Comparison of ENCODE assay signal across 8 cellular contexts in genomic region chr13:71865858-71866172, GRCh38. TPM values are rescaled to one million over a fixed set of nuclear protein-coding genes. Genes with fewer than 3 reads are reported as not detected.
DNase-seq lines count a peak whose midpoint lies in the region; ATAC-seq and TF ChIP-seq lines count a peak whose summit lies in the region.

No MANE protein-coding gene starts in this region.

- TF ChIP-seq POLR2A in adrenal gland (IDR thresholded peaks at IDR 0.05) (no peak), suprapubic skin (IDR thresholded peaks at IDR 0.05) (no peak)

- H3K9me3 ChIP-seq in adrenal gland (replicated peaks in 1 of 3) (no peaks in the 10 kb centered on the region), suprapubic skin (no peaks in the 10 kb centered on the region)

- H3K27ac ChIP-seq in ACC112 (ENCODE audit: low read depth, low read length) (no peak overlapping the region), adrenal gland (peak overlapping the region in 3 of 5 donors; percentile 16 to 84 (median 76)), suprapubic skin (peak overlapping the region; percentile 59)

- no peak for ATAC-seq in HG02623 (IDR thresholded peaks at IDR 0.05; ENCODE audit: unreplicated experiment)

- no peak for TF ChIP-seq EP300 in suprapubic skin (IDR thresholded peaks at IDR 0.05)

- no peaks in the 10 kb centered on the region for H3K36me3 ChIP-seq in ACC112 (ENCODE audit: insufficient read depth, low read length)
- H3K36me3 ChIP-seq in adrenal gland (replicated peaks in 1 of 2), result no peaks in the 10 kb centered on the region
- no peaks in the 10 kb centered on the region for H3K36me3 ChIP-seq in suprapubic skin

- H2AFZ ChIP-seq in ACC112 (ENCODE audit: low read length, unreplicated experiment), result no peak overlapping the region

- H3K27me3 Mint-ChIP-seq in HFFc6 (ENCODE audit: insufficient read depth), result peaks cover 18% of the 10 kb centered on the region; the same call in 1 of the 2 replicates

- no peaks in the 10 kb centered on the region for H3K36me3 Mint-ChIP-seq in HFFc6 (ENCODE audit: low read depth)

- H3K4me3 ChIP-seq in ACC112 (ENCODE audit: low read depth, low read length) (0 out of 2 replicates have a peak overlapping the region, but pooled peaks have one; percentile 21), adrenal gland (peak overlapping the region in 3 of 4 donors; percentile 22 to 77 (median 44)), suprapubic skin (peak overlapping the region; percentile 62)

- peaks cover 60% of the 10 kb centered on the region for H3K27me3 ChIP-seq in ACC112 (ENCODE audit: insufficient read depth, low read length)
- H3K27me3 ChIP-seq in adrenal gland, result peaks cover 9% of the 10 kb centered on the region
- H3K27me3 ChIP-seq in suprapubic skin, result peaks cover 65% of the 10 kb centered on the region

- H3K79me2 ChIP-seq in ACC112 (ENCODE audit: control insufficient read depth, insufficient read depth, low read length, unreplicated experiment), result no peaks in the 10 kb centered on the region

- intact Hi-C loops in adrenal gland (cut with DNase I), result no loop called here

- H3K4me1 ChIP-seq in ACC112 (ENCODE audit: control insufficient read depth, insufficient read depth, low read length, unreplicated experiment) (peaks cover 2% of the 10 kb centered on the region), adrenal gland (replicated peaks in 1 of 2) (peaks cover 11 to 19% of the 10 kb centered on the region in 2 donors), suprapubic skin (peaks cover 34% of the 10 kb centered on the region)

- no peak for DNase-seq in HFFc6
- DNase-seq in adrenal gland, result peak in 3 of 7 donors; percentile 15 to 24 (median 21)
- peak; percentile 15 for DNase-seq in iris pigment epithelial cell (ENCODE audit: low read depth)
- no peak for DNase-seq in suprapubic skin (ENCODE audit: low spot score in 2 of 2)
- DNase-seq in stimulated activated CD8-positive, alpha-beta memory T cell treated with anti-CD3 and anti-CD28 coated beads, Interleukin-4, amount 100 ng/mL, for 48 hours, result no peak
- no peak for DNase-seq in A172 (ENCODE audit: low spot score)

- WGBS in adrenal gland, 4 donors, result 0 to 1% (median 0%) methylated on average over 6 to 18 of the region's 18 CpGs
- WGBS in suprapubic skin, result no CpG with 5 or more reads among the region's 18 CpGs

- H3K27ac Mint-ChIP-seq in HFFc6, result no peak overlapping the region

- H3K9me3 Mint-ChIP-seq in HFFc6, result no peaks in the 10 kb centered on the region; the same call in 1 of the 2 replicates

- no peak for TF ChIP-seq CTCF in HFFc6 (IDR thresholded peaks at IDR 0.05)
- no peak for TF ChIP-seq CTCF in adrenal gland (IDR thresholded peaks at IDR 0.05)
- TF ChIP-seq CTCF in suprapubic skin (IDR thresholded peaks at IDR 0.05), result no peak

- H3K4me1 Mint-ChIP-seq in HFFc6 (ENCODE audit: low read depth), result peaks cover 9% of the 10 kb centered on the region

- peak overlapping the region; percentile 46 for H3K4me3 Mint-ChIP-seq in HFFc6

RNA-seq across cellular contexts. Expression of gene DACH1, which starts 1.2 kb away (rescaled TPM):
- not detected for total RNA-seq in HFFc6 (2021; fragmentation: NEBNext Ultra II Directional; extraction: Animal tissue kit (Norgen Biotek cat#: 25700))
- total RNA-seq in adrenal gland (10 to 100 TPM in 5 of 8 donors, 1 to 10 TPM in 3; 3.6 to 20.0 (median 11.1) TPM), suprapubic skin (1 to 10 TPM; 1.0 to 6.3 (median 2.4) TPM)
- polyA plus RNA-seq in adrenal gland, result 1 to 10 TPM; 5.2 to 6.2 (median 5.5) TPM
- not detected in 2 replicates for total RNA-seq in A172 (2014; rRNA removed; shearing (Covaris generic))
